In the genomic region with DNA sequence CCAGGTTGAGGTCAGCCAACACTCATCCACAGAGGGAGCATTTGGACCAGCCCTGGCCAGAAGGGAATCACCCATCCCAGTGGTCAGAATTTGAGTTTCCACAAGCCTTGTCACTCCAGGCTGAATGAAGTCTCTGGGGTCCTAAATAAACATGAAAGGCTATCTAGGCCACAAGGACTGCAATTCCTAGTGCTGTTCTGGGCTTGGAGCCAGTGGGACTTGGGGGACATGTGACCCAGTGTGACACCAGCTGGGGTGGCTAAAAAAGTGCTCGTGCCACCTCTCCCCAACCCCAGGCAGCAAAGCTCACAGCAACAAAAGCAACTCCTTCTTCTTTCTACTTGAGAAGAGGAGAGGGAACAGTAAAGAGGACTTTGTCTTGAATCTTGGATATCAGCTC, we compare ENCODE assay signal across 24 cellular contexts.
"Had no signal": no experiment of that assay in that cellular context is flagged by ENCODE, and none has a peak within 500 bp of the region (broad histone marks: within the 10 kb centered on the region; RNA-seq: fewer than 3 reads in every experiment).

No MANE protein-coding gene starts in this region.

- ATAC-seq: activated CD4-positive, CD25-positive, alpha-beta regulatory T cell treated with anti-CD3 and anti-CD28 coated beads, Interleukin-2, amount 50 U/mL, for 24 hours; activated CD8-positive, alpha-beta T cell treated with anti-CD3 and anti-CD28 coated beads for 36 hours; activated T-cell treated with anti-CD3 and anti-CD28 coated beads, Interleukin-2, amount 50 U/mL, for 72 hours; SK-N-SH treated with all-trans-retinoic acid at 6 μM for 48 hours had no signal

- H3K4me1 ChIP-seq: SJSA1 had no signal

- H3K27me3 ChIP-seq: brain microvascular endothelial cell, MG63, SJSA1 had no signal

- H3K27ac ChIP-seq: brain microvascular endothelial cell, SJSA1 had no signal

- H3K9me3 ChIP-seq: MG63, SJSA1 had no signal

- H3K4me3 ChIP-seq: MG63, SJSA1 had no signal

- H3K36me3 ChIP-seq: brain microvascular endothelial cell, MG63, SJSA1 had no signal

- DNase-seq: activated CD4-positive, alpha-beta T cell treated with anti-CD3 and anti-CD28 coated beads for 4 hours; activated CD8-positive, alpha-beta memory T cell treated with anti-CD3 and anti-CD28 coated beads, Interleukin-2, amount 50 U/mL, for 4 hours; activated CD8-positive, alpha-beta T cell treated with anti-CD3 and anti-CD28 coated beads for 36 hours; activated gamma-delta T cell treated with Interleukin-2 at 50 U/mL for 16 hours; activated naive CD4-positive, alpha-beta T cell treated with anti-CD3 and anti-CD28 coated beads, Interleukin-2, amount 10 ng/mL, durations not matched to agents 7 days and 5 days; activated naive CD8-positive, alpha-beta T cell treated with anti-CD3 and anti-CD28 coated beads for 36 hours; activated T-cell treated with anti-CD3 and anti-CD28 coated beads, Interleukin-2, amount 50 U/mL, for 72 hours; brain microvascular endothelial cell; caudate nucleus; MG63; MV-4-11; NCI-H1092 treated with DMSO at 0.1 percent for 48 hours; NCI-H1417 treated with DMSO at 0.1 percent for 48 hours; NCI-H1694; NCI-H2029; NCI-H2107; NCI-H2171 treated with DMSO at 0.1 percent for 48 hours; NCI-H226; NCI-H526; NCI-H82; SW 1271 had no signal
